Comparison of ENCODE assay signal across 23 cellular contexts in the genomic region with DNA sequence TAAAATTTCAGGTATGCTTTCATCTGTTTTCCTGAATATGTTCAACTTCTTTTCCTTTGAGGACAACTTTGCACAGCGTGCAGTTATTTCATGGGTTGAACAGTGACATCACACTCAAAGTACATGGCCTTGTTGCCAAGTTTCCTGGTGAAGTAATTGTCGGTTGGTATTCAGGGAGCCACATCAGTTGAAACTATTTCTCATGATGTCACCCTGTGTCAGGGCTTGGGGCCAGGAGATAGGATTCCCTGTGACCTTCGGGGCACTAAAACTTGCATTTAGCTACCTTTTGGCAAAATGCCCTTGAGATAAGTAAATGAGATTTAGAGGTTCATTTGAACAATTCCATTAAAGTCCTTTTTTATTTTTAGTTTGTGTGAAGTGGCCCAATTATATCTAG.
DNase-seq lines count a peak whose midpoint lies in the region; ATAC-seq, FAIRE-seq and TF ChIP-seq lines count a peak whose summit lies in the region.
"Had no signal": no experiment of that assay in that cellular context is flagged by ENCODE, and none has a peak within 500 bp of the region (broad histone marks: within the 10 kb centered on the region; RNA-seq: fewer than 3 reads in every experiment).

No MANE protein-coding gene starts in this region.

- in situ Hi-C loops in HepG2 (cut with HindIII; ENCODE audit: extremely low pct_ligation_motif_present, low pct_unique_long_range_greater_than_20kb) = no loop called here

- CTCF ChIA-PET in HepG2 (lab: Yijun Ruan, JAX; ENCODE audit: low intra/inter-chr PET ratio, low total read pairs) = no interaction called here
- CTCF ChIA-PET in CD4-positive, alpha-beta memory T cell (lab: Charles Lee; ENCODE audit: partially characterized antibody) = no interaction called here

- no peak overlapping the region for H2AFZ ChIP-seq in HepG2 (ENCODE audit: low read length)

- peaks cover 0 to 2% (median 0%) of the 10 kb centered on the region in 8 donors for H3K9me3 Mint-ChIP-seq in CD4-positive, alpha-beta memory T cell
- H3K9me3 Mint-ChIP-seq: stimulated activated naive B cell treated with anti-CD40 and anti-IgM and Interleukin-4, amounts not matched to agents 10 μg/mL and 1 μg/mL and 100 μg/mL, for 72 hours had no signal

- no peak overlapping the region for H3K4me3 ChIP-seq in esophagus muscularis mucosa
- H3K4me3 ChIP-seq in HepG2 (replicated peaks in 1 of 3; ENCODE audit: insufficient read depth in 1 of 3, low read depth in 2 of 3, low read length in 3 of 3) = no peak overlapping the region
- no peak overlapping the region for H3K4me3 ChIP-seq in CD4-positive, alpha-beta memory T cell (ENCODE audit: low read length in 2 of 2)
- H3K4me3 ChIP-seq: coronary artery, esophagus squamous epithelium, K562, Peyer's patch had no signal

- TF ChIP-seq CTCF in esophagus muscularis mucosa (IDR thresholded peaks at IDR 0.05) (no peak), HepG2 (CRISPR knock-in tag; IDR thresholded peaks at IDR 0.05) (no peak)

- no peak overlapping the region for H3K4me3 Mint-ChIP-seq in CD4-positive, alpha-beta memory T cell
- H3K4me3 Mint-ChIP-seq: activated CD4-positive, alpha-beta T cell treated with anti-CD3 and anti-CD28 coated beads for 36 hours; CD4-positive, CD25-positive, alpha-beta regulatory T cell; natural killer cell; stimulated activated naive B cell treated with anti-CD40 and anti-IgM and Interleukin-4, amounts not matched to agents 10 μg/mL and 1 μg/mL and 100 μg/mL, for 72 hours; T-helper 17 cell had no signal

- H3K36me3 ChIP-seq in esophagus muscularis mucosa (no peaks in the 10 kb centered on the region), HepG2 (replicated peaks in 1 of 2; ENCODE audit: control insufficient read depth in 1 of 2, insufficient read depth in 2 of 2, low read length in 2 of 2) (no peaks in the 10 kb centered on the region)
- no peaks in the 10 kb centered on the region for H3K36me3 ChIP-seq in CD4-positive, alpha-beta memory T cell (ENCODE audit: insufficient read depth, low read length)
- H3K36me3 ChIP-seq: brain microvascular endothelial cell, esophagus squamous epithelium, Peyer's patch had no signal

- H3K27me3 ChIP-seq in esophagus muscularis mucosa (no peaks in the 10 kb centered on the region), HepG2 (ENCODE audit: control insufficient read depth in 1 of 2, insufficient read depth in 2 of 2, low read length in 2 of 2) (no peaks in the 10 kb centered on the region)
- no peaks in the 10 kb centered on the region for H3K27me3 ChIP-seq in CD4-positive, alpha-beta memory T cell (ENCODE audit: insufficient read depth, low read length)
- H3K27me3 ChIP-seq: brain microvascular endothelial cell, esophagus squamous epithelium, Peyer's patch had no signal

- H4K20me1 ChIP-seq in HepG2 (ENCODE audit: insufficient read depth, low read length) = no peaks in the 10 kb centered on the region

- intact Hi-C loops in esophagus muscularis mucosa (cut with DNase I) (no loop called here), HepG2 (cut with micrococcal nuclease; ENCODE audit: unreplicated experiment) (no loop called here)
- intact Hi-C loops in CD4-positive, alpha-beta memory T cell (cut with micrococcal nuclease) = no loop called here

- DNase-seq in M059J (ENCODE audit: low read depth) = peak; percentile 7
- DNase-seq in esophagus muscularis mucosa (ENCODE audit: extremely low spot score) = no peak
- DNase-seq in HepG2 (ENCODE audit: low spot score) = no peak
- DNase-seq in urothelium cell line (ENCODE audit: low spot score) = peak; percentile 4
- DNase-seq in inferior parietal cortex (ENCODE audit: extremely low spot score) = no peak
- DNase-seq in CD4-positive, alpha-beta memory T cell = no peak
- DNase-seq: activated CD4-positive, alpha-beta T cell treated with anti-CD3 and anti-CD28 coated beads for 36 hours; activated gamma-delta T cell treated with Interleukin-2 at 50 U/mL for 16 hours; brain microvascular endothelial cell; CD4-positive, CD25-positive, alpha-beta regulatory T cell; EL; esophagus squamous epithelium; natural killer cell; NCI-H1436; NCI-H2107; NCI-H510A; stimulated activated CD4-positive, alpha-beta T cell treated with anti-CD3 and anti-CD28 coated beads, Interleukin-4, amount 100 ng/mL, for 24 hours; stimulated activated naive B cell treated with anti-CD40 and anti-IgM and Interleukin-4, amounts not matched to agents 10 μg/mL and 1 μg/mL and 100 μg/mL, for 72 hours; T-helper 17 cell had no signal

- H3K27ac Mint-ChIP-seq in CD4-positive, alpha-beta memory T cell = no peak overlapping the region
- H3K27ac Mint-ChIP-seq: activated CD4-positive, alpha-beta T cell treated with anti-CD3 and anti-CD28 coated beads for 36 hours; natural killer cell; stimulated activated naive B cell treated with anti-CD40 and anti-IgM and Interleukin-4, amounts not matched to agents 10 μg/mL and 1 μg/mL and 100 μg/mL, for 72 hours; T-helper 17 cell had no signal

- no peak for FAIRE-seq in HepG2 (lab: Jason Lieb, UNC)
- no peak for FAIRE-seq in urothelium cell line (lab: Jason Lieb, UNC)
- FAIRE-seq: K562 had no signal

- POLR2A ChIA-PET in HepG2 (lab: Yijun Ruan, JAX) = no interaction called here
- POLR2A ChIA-PET in CD4-positive, alpha-beta memory T cell (lab: Charles Lee; ENCODE audit: partially characterized antibody) = no interaction called here

- H3K4me2 ChIP-seq in HepG2 (ENCODE audit: low read depth, low read length) = no peak overlapping the region

- no peaks in the 10 kb centered on the region for H3K36me3 Mint-ChIP-seq in CD4-positive, alpha-beta memory T cell
- H3K36me3 Mint-ChIP-seq: CD4-positive, CD25-positive, alpha-beta regulatory T cell; natural killer cell; stimulated activated naive B cell treated with anti-CD40 and anti-IgM and Interleukin-4, amounts not matched to agents 10 μg/mL and 1 μg/mL and 100 μg/mL, for 72 hours had no signal

- no peak for TF ChIP-seq RAD21 in HepG2 (CRISPR knock-in tag; IDR thresholded peaks at IDR 0.05)

- H3K27ac ChIP-seq in esophagus muscularis mucosa (replicated peaks in 1 of 4) (peak overlapping the region; percentile 63 to 78 (median 66)), HepG2 (ENCODE audit: extremely low read length, insufficient read depth, low read length) (no peak overlapping the region)
- no peak overlapping the region for H3K27ac ChIP-seq in CD4-positive, alpha-beta memory T cell (ENCODE audit: low read depth, low read length)
- H3K27ac ChIP-seq: brain microvascular endothelial cell, coronary artery, Peyer's patch had no signal

- H3K79me2 ChIP-seq in HepG2 (ENCODE audit: insufficient read depth, low read length) = no peaks in the 10 kb centered on the region

- no peak for TF ChIP-seq POLR2A in esophagus muscularis mucosa (IDR thresholded peaks at IDR 0.05; ENCODE audit: low read depth)
- no peak for TF ChIP-seq POLR2A in HepG2 (IDR thresholded peaks at IDR 0.05; ENCODE audit: insufficient read depth in 1 of 2, low read depth in 2 of 2, low read length in 2 of 2)

- no peak overlapping the region for H3K9ac ChIP-seq in HepG2 (ENCODE audit: insufficient read depth, low read depth, low read length)

- no peaks in the 10 kb centered on the region for H3K4me1 Mint-ChIP-seq in CD4-positive, alpha-beta memory T cell
- H3K4me1 Mint-ChIP-seq: activated CD4-positive, alpha-beta T cell treated with anti-CD3 and anti-CD28 coated beads for 36 hours; CD4-positive, CD25-positive, alpha-beta regulatory T cell; natural killer cell; stimulated activated naive B cell treated with anti-CD40 and anti-IgM and Interleukin-4, amounts not matched to agents 10 μg/mL and 1 μg/mL and 100 μg/mL, for 72 hours; T-helper 17 cell had no signal

- no peaks in the 10 kb centered on the region for H3K9me3 ChIP-seq in esophagus muscularis mucosa
- H3K9me3 ChIP-seq in HepG2 (ENCODE audit: low read length) = no peaks in the 10 kb centered on the region
- H3K9me3 ChIP-seq in CD4-positive, alpha-beta memory T cell (ENCODE audit: control insufficient read depth in 1 of 2, low read length in 2 of 2) = no peaks in the 10 kb centered on the region
- H3K9me3 ChIP-seq: esophagus squamous epithelium, Peyer's patch had no signal

- ATAC-seq in HepG2 = no peak
- ATAC-seq in GM19455 (IDR thresholded peaks at IDR 0.05; ENCODE audit: unreplicated experiment) = no peak
- ATAC-seq: activated CD4-positive, alpha-beta T cell treated with anti-CD3 and anti-CD28 coated beads for 36 hours; K562; natural killer cell; stimulated activated naive B cell treated with anti-CD40 and anti-IgM and Interleukin-4, amounts not matched to agents 10 μg/mL and 1 μg/mL and 100 μg/mL, for 72 hours; T-helper 17 cell had no signal

- 21% methylated on average over 3 of the region's 3 CpGs for WGBS in esophagus muscularis mucosa
- 0% methylated on average over 3 of the region's 3 CpGs for WGBS in HepG2 (ENCODE audit: low lambda C conversion rate)

- TF ChIP-seq EP300 in esophagus muscularis mucosa (IDR thresholded peaks at IDR 0.05) = no peak
- no peak for TF ChIP-seq EP300 in HepG2 (IDR thresholded peaks at IDR 0.05; ENCODE audit: low read depth in 2 of 2, low read length in 2 of 2)
- no peak for TF ChIP-seq EP300 in HepG2 (CRISPR knock-in tag; IDR thresholded peaks at IDR 0.05; ENCODE audit: borderline replicate concordance)

- BruUV-seq in HepG2 (replicated peaks; lab: Mats Ljungman, UMichigan) = no TSS peak

- H3K27me3 Mint-ChIP-seq in CD4-positive, alpha-beta memory T cell = no peaks in the 10 kb centered on the region
- H3K27me3 Mint-ChIP-seq: activated CD4-positive, alpha-beta T cell treated with anti-CD3 and anti-CD28 coated beads for 36 hours; CD4-positive, CD25-positive, alpha-beta regulatory T cell; stimulated activated naive B cell treated with anti-CD40 and anti-IgM and Interleukin-4, amounts not matched to agents 10 μg/mL and 1 μg/mL and 100 μg/mL, for 72 hours; T-helper 17 cell had no signal

- H3K4me1 ChIP-seq in esophagus muscularis mucosa = peaks cover 0 to 73% (median 35%) of the 10 kb centered on the region in 4 donors
- no peaks in the 10 kb centered on the region for H3K4me1 ChIP-seq in HepG2 (ENCODE audit: insufficient read depth, low read length)
- H3K4me1 ChIP-seq in CD4-positive, alpha-beta memory T cell (ENCODE audit: insufficient read depth, low read length) = no peaks in the 10 kb centered on the region
- H3K4me1 ChIP-seq: esophagus squamous epithelium, Peyer's patch had no signal

TF ChIP-seq in HepG2, 621 proteins besides CTCF, POLR2A, EP300 and RAD21 (continues in another document):
- TF ChIP-seq ZNF619 (CRISPR knock-in tag; IDR thresholded peaks at IDR 0.05) (no peak), ATF7 (IDR thresholded peaks at IDR 0.05) (0 out of 2 replicates have a peak, but pooled peaks have one; percentile 6), ATF7 (CRISPR knock-in tag; IDR thresholded peaks at IDR 0.05) (no peak), FOSL1 (CRISPR knock-in tag; IDR thresholded peaks at IDR 0.05; ENCODE audit: borderline replicate concordance) (no peak), CREB1 (IDR thresholded peaks at IDR 0.05) (0 out of 2 replicates have a peak, but pooled peaks have one; percentile 25), CREB1 (CRISPR knock-in tag; IDR thresholded peaks at IDR 0.05) (no peak), ZNF563 (CRISPR knock-in tag; IDR thresholded peaks at IDR 0.05) (no peak), ZNF674 (CRISPR knock-in tag; IDR thresholded peaks at IDR 0.05; ENCODE audit: low read depth) (no peak)

Comparison
In these comparisons a context has a peak if more than half of its experiments do, and no peak if none do; other contexts are left out.
1. DNase-seq: peak in M059J (single experiment) and urothelium cell line (single experiment); none in esophagus muscularis mucosa (single experiment), HepG2 (single experiment), inferior parietal cortex (single experiment) and CD4-positive, alpha-beta memory T cell (0 of 5).
2. H3K27ac ChIP-seq: peak in esophagus muscularis mucosa (4 of 4); none in HepG2 (single experiment) and CD4-positive, alpha-beta memory T cell (single experiment).